ENCODE assay signal across 8 cellular contexts in genomic region chr3:188294823-188295487, GRCh38.
DNase-seq lines count a peak whose midpoint lies in the region; ATAC-seq and TF ChIP-seq lines count a peak whose summit lies in the region.

No MANE protein-coding gene starts in this region.

- CTCF ChIA-PET in activated CD8-positive, alpha-beta memory T cell treated with anti-CD3 and anti-CD28 coated beads, Interleukin-2, amount 10 ng/mL, durations not matched to agents 7 days and 5 days (lab: Charles Lee), result interaction anchor here (1.2 to 1.5 kb wide), 2 partner anchors 10 to 547 kb away, joined by 3 to 5 read pairs; no protein-coding TSS in a partner anchor

- no peak for TF ChIP-seq POLR2A in GM18505 (IDR thresholded peaks at IDR 0.05; ENCODE audit: borderline replicate concordance, extremely low read depth, insufficient read depth, insufficient read length)

- H3K27me3 Mint-ChIP-seq in neural crest cell (ENCODE audit: low read depth), result no peaks in the 10 kb centered on the region
- H3K27me3 Mint-ChIP-seq in activated CD8-positive, alpha-beta memory T cell treated with anti-CD3 and anti-CD28 coated beads, Interleukin-2, amount 10 ng/mL, durations not matched to agents 7 days and 5 days, result no peaks in the 10 kb centered on the region

- peaks cover 5% of the 10 kb centered on the region for H3K36me3 Mint-ChIP-seq in neural crest cell (ENCODE audit: low read depth)
- H3K36me3 Mint-ChIP-seq in activated CD8-positive, alpha-beta memory T cell treated with anti-CD3 and anti-CD28 coated beads, Interleukin-2, amount 10 ng/mL, durations not matched to agents 7 days and 5 days, result peaks cover 16% of the 10 kb centered on the region

- H3K27ac Mint-ChIP-seq in neural crest cell (ENCODE audit: unreplicated experiment), result peak overlapping the region; percentile 88
- H3K27ac Mint-ChIP-seq in activated CD8-positive, alpha-beta memory T cell treated with anti-CD3 and anti-CD28 coated beads, Interleukin-2, amount 10 ng/mL, durations not matched to agents 7 days and 5 days, result no peak overlapping the region

- H3K4me1 Mint-ChIP-seq in neural crest cell, result peaks cover 71% of the 10 kb centered on the region
- peaks cover 38% of the 10 kb centered on the region for H3K4me1 Mint-ChIP-seq in activated CD8-positive, alpha-beta memory T cell treated with anti-CD3 and anti-CD28 coated beads, Interleukin-2, amount 10 ng/mL, durations not matched to agents 7 days and 5 days

- no peak for ATAC-seq in GM18505 (IDR thresholded peaks at IDR 0.05; ENCODE audit: unreplicated experiment)
- ATAC-seq in activated CD8-positive, alpha-beta memory T cell treated with anti-CD3 and anti-CD28 coated beads, Interleukin-2, amount 10 ng/mL, durations not matched to agents 7 days and 5 days, result no peak

- peaks cover 3% of the 10 kb centered on the region for H3K9me3 Mint-ChIP-seq in neural crest cell
- H3K9me3 Mint-ChIP-seq in activated CD8-positive, alpha-beta memory T cell treated with anti-CD3 and anti-CD28 coated beads, Interleukin-2, amount 10 ng/mL, durations not matched to agents 7 days and 5 days (ENCODE audit: low read depth), result no peaks in the 10 kb centered on the region

- no peak for TF ChIP-seq CTCF in neural crest cell (conservative IDR thresholded peaks at IDR 0.05)

- peak overlapping the region; percentile 60 for H3K4me3 Mint-ChIP-seq in neural crest cell
- no peak overlapping the region for H3K4me3 Mint-ChIP-seq in activated CD8-positive, alpha-beta memory T cell treated with anti-CD3 and anti-CD28 coated beads, Interleukin-2, amount 10 ng/mL, durations not matched to agents 7 days and 5 days

- DNase-seq in GM04503 (ENCODE audit: low read depth) (peak; percentile 95), NCI-H460 (ENCODE audit: extremely low read depth, low read depth) (peak; percentile 30), epidermal melanocyte (ENCODE audit: insufficient read length, low spot score) (peak; percentile 69), neural crest cell (ENCODE audit: low read depth, low spot score) (no peak), MV-4-11 (lab: John Stamatoyannopoulos, UW) (no peak)
- no peak for DNase-seq in activated CD8-positive, alpha-beta memory T cell treated with anti-CD3 and anti-CD28 coated beads, Interleukin-2, amount 50 U/mL, for 4 hours
- no peak for DNase-seq in activated CD8-positive, alpha-beta memory T cell treated with anti-CD3 and anti-CD28 coated beads, Interleukin-2, amount 10 ng/mL, durations not matched to agents 7 days and 5 days

Comparison
In these comparisons a context has a peak if more than half of its experiments do, and no peak if none do; other contexts are left out.
1. DNase-seq: peak in GM04503 (single experiment), NCI-H460 (single experiment) and epidermal melanocyte (single experiment); none in neural crest cell (single experiment), activated CD8-positive, alpha-beta memory T cell treated with anti-CD3 and anti-CD28 coated beads, Interleukin-2, amount 50 U/mL, for 4 hours (single experiment), MV-4-11 (single experiment) and activated CD8-positive, alpha-beta memory T cell treated with anti-CD3 and anti-CD28 coated beads, Interleukin-2, amount 10 ng/mL, durations not matched to agents 7 days and 5 days (single experiment).